19 cellular contexts compared by ENCODE assay signal in the genomic region with DNA sequence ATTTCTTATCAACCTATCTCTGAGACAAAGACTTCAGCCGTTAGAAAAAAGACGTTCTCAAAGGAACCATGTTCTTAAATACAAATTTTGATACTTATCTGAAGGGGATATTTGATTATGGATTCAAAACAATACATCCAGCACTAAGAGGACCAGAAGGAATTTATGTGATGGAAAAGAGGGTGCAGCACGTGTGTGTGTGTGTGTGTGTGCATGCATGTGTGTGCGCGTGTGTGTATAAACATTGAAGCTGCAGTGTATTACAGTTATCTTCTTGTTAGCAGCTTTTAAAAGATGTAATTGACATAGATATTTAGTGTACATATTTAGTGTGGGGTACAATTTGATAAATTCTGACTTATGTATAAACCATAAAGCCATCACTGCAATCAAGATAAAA. TPM values are rescaled to one million over a fixed set of nuclear protein-coding genes. Genes with fewer than 3 reads are reported as not detected.
DNase-seq lines count a peak whose midpoint lies in the region; ATAC-seq, FAIRE-seq and TF ChIP-seq lines count a peak whose summit lies in the region.
"Had no signal": no experiment of that assay in that cellular context is flagged by ENCODE, and none has a peak within 500 bp of the region (broad histone marks: within the 10 kb centered on the region; RNA-seq: fewer than 3 reads in every experiment).

No MANE protein-coding gene starts in this region.

- H3K4me2 ChIP-seq in mesenchymal stem cell (ENCODE audit: low read length, poor library complexity, severe bottlenecking): no peak overlapping the region

- no peak overlapping the region for H2BK15ac ChIP-seq in mesenchymal stem cell (ENCODE audit: low read depth, poor library complexity, severe bottlenecking)

- H4K91ac ChIP-seq in mesenchymal stem cell (ENCODE audit: low read length): no peak overlapping the region

- no peak overlapping the region for H2AK5ac ChIP-seq in mesenchymal stem cell (ENCODE audit: low read length, severe bottlenecking)

- no peaks in the 10 kb centered on the region for H3K79me1 ChIP-seq in mesenchymal stem cell (replicated peaks; ENCODE audit: low read length, poor library complexity, severe bottlenecking)

- no peaks in the 10 kb centered on the region for H3K27me3 ChIP-seq in adipocyte (replicated peaks; ENCODE audit: control insufficient read depth, insufficient read depth, low read length)
- no peaks in the 10 kb centered on the region for H3K27me3 ChIP-seq in mesenchymal stem cell (ENCODE audit: control insufficient read depth in 1 of 2, insufficient read depth in 1 of 2, low read length in 2 of 2)
- H3K27me3 ChIP-seq: MG63 had no signal

- H2AFZ ChIP-seq in mesenchymal stem cell (ENCODE audit: low read depth, low read length): no peak overlapping the region

- POLR2A ChIA-PET in HEK293T (lab: Yijun Ruan, JAX): no interaction called here

- H3K9me3 ChIP-seq in adipocyte (ENCODE audit: control insufficient read depth, low read length) (no peaks in the 10 kb centered on the region), mesenchymal stem cell (ENCODE audit: control insufficient read depth, low read length) (no peaks in the 10 kb centered on the region)
- H3K9me3 ChIP-seq: MG63 had no signal

- H2BK120ac ChIP-seq in mesenchymal stem cell (ENCODE audit: low read depth, low read length): no peak overlapping the region

- CTCF ChIA-PET in HEK293T (lab: Yijun Ruan, JAX): interaction anchor here (0.9 kb wide), 1 partner anchor 329 kb away, joined by 4 read pairs; no protein-coding TSS in a partner anchor

- ATAC-seq in GM18519 (IDR thresholded peaks at IDR 0.05; ENCODE audit: low FRiP score, unreplicated experiment) (no peak), GM21576 (IDR thresholded peaks at IDR 0.05; ENCODE audit: unreplicated experiment) (no peak)
- ATAC-seq: PC-3, T-cell had no signal

- no peak overlapping the region for H4K8ac ChIP-seq in mesenchymal stem cell (ENCODE audit: low read length)

- H3K4ac ChIP-seq in mesenchymal stem cell (ENCODE audit: low read depth in 1 of 2, low read length in 2 of 2): no peak overlapping the region

- peak overlapping the region; percentile 10 for H3K9ac ChIP-seq in adipocyte (ENCODE audit: low read length)
- no peak overlapping the region for H3K9ac ChIP-seq in mesenchymal stem cell (ENCODE audit: low read length)

- FAIRE-seq in HTR-8/SVneo (lab: Jason Lieb, UNC): peak; percentile 72
- FAIRE-seq: GM12878 had no signal

- no peak overlapping the region for H3K18ac ChIP-seq in mesenchymal stem cell (ENCODE audit: low read depth in 1 of 2, low read length in 2 of 2)

- no peak overlapping the region for H2BK12ac ChIP-seq in mesenchymal stem cell (ENCODE audit: low read length in 2 of 2)

- no peak overlapping the region for H3K23ac ChIP-seq in mesenchymal stem cell (ENCODE audit: low read length in 2 of 2)

- H3K36me3 ChIP-seq in adipocyte (ENCODE audit: control insufficient read depth, insufficient read depth, low read length, severe bottlenecking) (no peaks in the 10 kb centered on the region), mesenchymal stem cell (ENCODE audit: control insufficient read depth in 1 of 2, insufficient read depth in 2 of 2, low read depth in 1 of 2, low read length in 2 of 2) (no peaks in the 10 kb centered on the region)
- H3K36me3 ChIP-seq: MG63 had no signal

- H3K4me3 ChIP-seq in adipocyte (ENCODE audit: low read length): no peak overlapping the region
- no peak overlapping the region for H3K4me3 ChIP-seq in mesenchymal stem cell (ENCODE audit: insufficient read depth in 1 of 2, low read depth in 1 of 2, low read length in 2 of 2)
- H3K4me3 ChIP-seq: GM12878, MG63 had no signal

- H2BK5ac ChIP-seq in mesenchymal stem cell (ENCODE audit: low read depth, low read length, poor library complexity, severe bottlenecking): no peak overlapping the region

- no peak overlapping the region for H3K27ac ChIP-seq in mesenchymal stem cell (ENCODE audit: low read length, poor library complexity, severe bottlenecking)
- H3K27ac ChIP-seq: 22Rv1 had no signal

- DNase-seq in DMS53 (lab: John Stamatoyannopoulos, UW) (peak; percentile 17), DMS53 treated with DMSO at 0.1 percent for 48 hours (lab: John Stamatoyannopoulos, UW; ENCODE audit: unreplicated experiment) (no peak), HTR-8/SVneo (ENCODE audit: insufficient read length, low spot score) (no peak), adipocyte (ENCODE audit: low read depth) (no peak), mesenchymal stem cell (peak; percentile 1), HEK293T (ENCODE audit: extremely low spot score) (no peak)
- DNase-seq: CD8-positive, alpha-beta memory T cell; IMR-90; KG1; MG63; NCI-H1930; NK-92 treated with Interleukin-12 subunit alpha and Interleukin-12 subunit beta, amount 100 ng/mL, for 24 hours; T-cell had no signal

- no peak overlapping the region for H3K14ac ChIP-seq in mesenchymal stem cell (ENCODE audit: low read length in 2 of 2)

- 97% methylated on average over 5 of the region's 5 CpGs for WGBS in mesenchymal stem cell

- no peaks in the 10 kb centered on the region for H3K4me1 ChIP-seq in adipocyte (ENCODE audit: control insufficient read depth, insufficient read depth, low read length)
- H3K4me1 ChIP-seq in mesenchymal stem cell (ENCODE audit: control insufficient read depth, insufficient read depth, low read depth, low read length): no peaks in the 10 kb centered on the region

TF ChIP-seq in HEK293T, 16 proteins besides CTCF, POLR2A, EP300 and RAD21:
- TF ChIP-seq FOXM1 (IDR thresholded peaks at IDR 0.05; ENCODE audit: borderline replicate concordance): no peak
- no peak for TF ChIP-seq CTBP1 (IDR thresholded peaks at IDR 0.05; ENCODE audit: borderline replicate concordance)
- no peak for TF ChIP-seq FOXK2 (IDR thresholded peaks at IDR 0.05)
- no peak for TF ChIP-seq L3MBTL2 (conservative IDR thresholded peaks at IDR 0.05)
- no peak for TF ChIP-seq SP1 (IDR thresholded peaks at IDR 0.05)
- no peak for TF ChIP-seq LEF1 (IDR thresholded peaks at IDR 0.05; ENCODE audit: borderline replicate concordance)
- no peak for TF ChIP-seq SUZ12 (IDR thresholded peaks at IDR 0.05)
- TF ChIP-seq, protein P1, sequence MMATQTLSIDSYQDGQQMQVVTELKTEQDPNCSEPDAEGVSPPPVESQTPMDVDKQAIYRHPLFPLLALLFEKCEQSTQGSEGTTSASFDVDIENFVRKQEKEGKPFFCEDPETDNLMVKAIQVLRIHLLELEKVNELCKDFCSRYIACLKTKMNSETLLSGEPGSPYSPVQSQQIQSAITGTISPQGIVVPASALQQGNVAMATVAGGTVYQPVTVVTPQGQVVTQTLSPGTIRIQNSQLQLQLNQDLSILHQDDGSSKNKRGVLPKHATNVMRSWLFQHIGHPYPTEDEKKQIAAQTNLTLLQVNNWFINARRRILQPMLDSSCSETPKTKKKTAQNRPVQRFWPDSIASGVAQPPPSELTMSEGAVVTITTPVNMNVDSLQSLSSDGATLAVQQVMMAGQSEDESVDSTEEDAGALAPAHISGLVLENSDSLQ (IDR thresholded peaks at IDR 0.05): no peak
- TF ChIP-seq HDGF (IDR thresholded peaks at IDR 0.05; ENCODE audit: borderline replicate concordance): no peak
- TF ChIP-seq BHLHE40 (IDR thresholded peaks at IDR 0.05; ENCODE audit: borderline replicate concordance): no peak
- no peak for TF ChIP-seq ZNF384 (IDR thresholded peaks at IDR 0.05)
- TF ChIP-seq ARNT (IDR thresholded peaks at IDR 0.05): no peak
- no peak for TF ChIP-seq FOXA1 (IDR thresholded peaks at IDR 0.05)
- TF ChIP-seq ELF4 (IDR thresholded peaks at IDR 0.05): no peak
- no peak for TF ChIP-seq TARDBP (IDR thresholded peaks at IDR 0.05)
- TF ChIP-seq NFRKB (IDR thresholded peaks at IDR 0.05): no peak

RNA-seq across cellular contexts. Expression of a gene that starts 44.9 kb away (rescaled TPM):
- polyA plus RNA-seq in mesenchymal stem cell (2013, experiment 1 of 2): 13.8 TPM
- polyA plus RNA-seq in mesenchymal stem cell (2013, experiment 2 of 2): 13.4 TPM
- polyA plus RNA-seq: CD14-positive monocyte; CD8-positive, alpha-beta memory T cell had no signal

Comparison
In these comparisons a context has a peak if more than half of its experiments do, and no peak if none do; other contexts are left out.
1. DNase-seq: peak in DMS53 (single experiment) and mesenchymal stem cell (single experiment); none in DMS53 treated with DMSO at 0.1 percent for 48 hours (single experiment), HTR-8/SVneo (single experiment), adipocyte (single experiment) and HEK293T (single experiment).